Comparison of ENCODE assay signal across 9 cellular contexts in genomic region chr2:84894131-84894586, GRCh38. TPM values are rescaled to one million over a fixed set of nuclear protein-coding genes. Genes with fewer than 3 reads are reported as not detected.
DNase-seq lines count a peak whose midpoint lies in the region; ATAC-seq, FAIRE-seq and TF ChIP-seq lines count a peak whose summit lies in the region.
"Had no signal": no experiment of that assay in that cellular context is flagged by ENCODE, and none has a peak within 500 bp of the region (broad histone marks: within the 10 kb centered on the region; RNA-seq: fewer than 3 reads in every experiment).

No MANE protein-coding gene starts in this region.

- FAIRE-seq in keratinocyte (lab: Jason Lieb, UNC): peak; percentile 67

- intact Hi-C loops in CD8-positive, alpha-beta T cell (cut with DNase I, micrococcal nuclease): loop anchor here in 1 of 2 experiments (1.0 kb wide), 1 partner anchor 10 kb away; no protein-coding TSS in a partner anchor

- H3K79me2 ChIP-seq in keratinocyte (ENCODE audit: control insufficient read depth, insufficient read depth, low read length): no peaks in the 10 kb centered on the region

- no peak for TF ChIP-seq CTCF in CD8-positive, alpha-beta T cell (IDR thresholded peaks at IDR 0.05)
- TF ChIP-seq CTCF in HFFc6 (IDR thresholded peaks at IDR 0.05) (no peak), WERI-Rb-1 (IDR thresholded peaks at IDR 0.05; ENCODE audit: low read depth, low read length) (no peak), keratinocyte (optimal IDR thresholded peaks at IDR 0.05 in 1 of 3, IDR thresholded peaks at IDR 0.05 in 1 of 3, conservative IDR thresholded peaks at IDR 0.05 in 1 of 3; ENCODE audit: extremely low read depth in 1 of 3, insufficient read depth in 2 of 3, low read length in 3 of 3) (no peak)

- ATAC-seq in CD8-positive, alpha-beta T cell: no peak
- no peak for ATAC-seq in HG02840 (IDR thresholded peaks at IDR 0.05; ENCODE audit: low FRiP score, unreplicated experiment)

- H3K9ac ChIP-seq in keratinocyte (ENCODE audit: control insufficient read depth, extremely low read depth, insufficient read depth, low read length): no peak overlapping the region

- no peak for DNase-seq in CD8-positive, alpha-beta T cell
- DNase-seq in HFFc6 (no peak), WERI-Rb-1 (peak; percentile 57), keratinocyte (ENCODE audit: low read depth, low spot score) (no peak), cortex of kidney (lab: John Stamatoyannopoulos, UW) (no peak), AG08396 (ENCODE audit: low spot score) (no peak), HuH-7.5 (ENCODE audit: low spot score) (no peak)
- DNase-seq: left cardiac atrium had no signal

- peak overlapping the region; percentile 44 for H3K4me3 Mint-ChIP-seq in CD8-positive, alpha-beta T cell
- no peak overlapping the region for H3K4me3 Mint-ChIP-seq in HFFc6

- CTCF ChIA-PET in CD8-positive, alpha-beta T cell (lab: Charles Lee): interaction anchor here (0.6 to 2.4 kb wide), 6 partner anchors 11 to 32 kb away, joined by 3 to 20 read pairs (median 4); partner anchors contain the start of gene TRABD2A

- H4K20me1 ChIP-seq in keratinocyte (ENCODE audit: control insufficient read depth, extremely low read depth, insufficient read depth, low read length): no peaks in the 10 kb centered on the region

- no peaks in the 10 kb centered on the region for H3K9me3 ChIP-seq in CD8-positive, alpha-beta T cell (ENCODE audit: low read length)
- no peaks in the 10 kb centered on the region for H3K9me3 ChIP-seq in WERI-Rb-1 (ENCODE audit: severe bottlenecking)
- H3K9me3 ChIP-seq in keratinocyte (ENCODE audit: control insufficient read depth, low read depth, low read length): no peaks in the 10 kb centered on the region

- POLR2A ChIA-PET in CD8-positive, alpha-beta T cell (lab: Charles Lee): interaction anchor here (1.0 to 3.8 kb wide), 4 partner anchors 12 to 17 kb away, joined by 3 to 22 read pairs (median 6); partner anchors contain the start of genes TMSB10 and TRABD2A

- H3K4me3 ChIP-seq in CD8-positive, alpha-beta T cell (ENCODE audit: low read depth, low read length): no peak overlapping the region
- no peak overlapping the region for H3K4me3 ChIP-seq in WERI-Rb-1 (ENCODE audit: low read depth, low read length)
- H3K4me3 ChIP-seq in keratinocyte (ENCODE audit: control insufficient read depth in 2 of 3, extremely low read depth in 1 of 3, insufficient read depth in 2 of 3, low read depth in 1 of 3, low read length in 3 of 3): no peak overlapping the region

- H3K9me1 ChIP-seq in keratinocyte (ENCODE audit: control insufficient read depth, extremely low read depth, insufficient read depth, low read length): no peaks in the 10 kb centered on the region

- H2AFZ ChIP-seq in keratinocyte (ENCODE audit: control insufficient read depth, low read length): peak overlapping the region; percentile 28

- dilution Hi-C loops in keratinocyte (cut with MboI; ENCODE audit: extremely low pct_ligation_motif_present, low sequenced_read_pairs): no loop called here

- H3K36me3 ChIP-seq in CD8-positive, alpha-beta T cell (ENCODE audit: insufficient read depth, low read length): no peaks in the 10 kb centered on the region
- no peaks in the 10 kb centered on the region for H3K36me3 ChIP-seq in WERI-Rb-1
- no peaks in the 10 kb centered on the region for H3K36me3 ChIP-seq in keratinocyte (ENCODE audit: control insufficient read depth in 2 of 2, extremely low read depth in 1 of 2, insufficient read depth in 2 of 2, low read length in 2 of 2)

- peak overlapping the region; percentile 25 for H3K4me2 ChIP-seq in keratinocyte (ENCODE audit: control insufficient read depth, extremely low read depth, insufficient read depth, low read depth, low read length)

- no peaks in the 10 kb centered on the region for H3K27me3 ChIP-seq in CD8-positive, alpha-beta T cell (ENCODE audit: insufficient read depth, low read length)
- H3K27me3 ChIP-seq in WERI-Rb-1 (ENCODE audit: insufficient read depth, low read depth, severe bottlenecking): no peaks in the 10 kb centered on the region
- no peaks in the 10 kb centered on the region for H3K27me3 ChIP-seq in keratinocyte (ENCODE audit: control insufficient read depth, extremely low read depth, insufficient read depth, low read length)

- H3K4me1 ChIP-seq in CD8-positive, alpha-beta T cell (ENCODE audit: insufficient read depth, low read length): peaks cover 55% of the 10 kb centered on the region
- peaks cover 25% of the 10 kb centered on the region for H3K4me1 ChIP-seq in keratinocyte (ENCODE audit: control insufficient read depth, extremely low read depth, insufficient read depth, low read length)

- no peaks in the 10 kb centered on the region for H3K27me3 Mint-ChIP-seq in CD8-positive, alpha-beta T cell (ENCODE audit: low read depth)
- no peaks in the 10 kb centered on the region for H3K27me3 Mint-ChIP-seq in HFFc6 (ENCODE audit: insufficient read depth)

- peaks cover 64% of the 10 kb centered on the region for H3K4me1 Mint-ChIP-seq in CD8-positive, alpha-beta T cell (ENCODE audit: low read depth)
- peaks cover 60% of the 10 kb centered on the region for H3K4me1 Mint-ChIP-seq in HFFc6 (ENCODE audit: low read depth)

- no peaks in the 10 kb centered on the region for H3K9me3 Mint-ChIP-seq in CD8-positive, alpha-beta T cell
- H3K9me3 Mint-ChIP-seq in HFFc6: no peaks in the 10 kb centered on the region

- peak overlapping the region; percentile 95 for H3K27ac Mint-ChIP-seq in CD8-positive, alpha-beta T cell
- H3K27ac Mint-ChIP-seq in HFFc6: peak overlapping the region; percentile 96; the same call in 1 of the 2 replicates

- no peaks in the 10 kb centered on the region for H3K36me3 Mint-ChIP-seq in CD8-positive, alpha-beta T cell
- H3K36me3 Mint-ChIP-seq in HFFc6 (ENCODE audit: low read depth): peaks cover 4% of the 10 kb centered on the region; the same call in 1 of the 2 replicates

- peak overlapping the region; percentile 41 for H3K27ac ChIP-seq in CD8-positive, alpha-beta T cell (ENCODE audit: low read depth, low read length)
- H3K27ac ChIP-seq in WERI-Rb-1 (peak overlapping the region; percentile 70), keratinocyte (ENCODE audit: control insufficient read depth, insufficient read depth, low read length) (no peak overlapping the region)

RNA-seq across cellular contexts. Expression of gene TMSB10, which starts 11.3 kb away (rescaled TPM):
- 1,000 to 10,000 TPM; 1,479 to 1,577 TPM for total RNA-seq in CD8-positive, alpha-beta T cell
- total RNA-seq in HFFc6 (2021; fragmentation: NEBNext Ultra II Directional; extraction: Animal tissue kit (Norgen Biotek cat#: 25700)): 1,000 to 10,000 TPM; 3,909 to 6,151 (median 5,325) TPM
- 1,787 to 7,245 TPM (median 3,595 TPM) in 3 replicates for polyA plus RNA-seq in keratinocyte
- 8,538 TPM for polyA plus RNA-seq in keratinocyte (2011; ENCODE audit: low read depth)
- polyA plus RNA-seq in keratinocyte (2011; cell fraction: cytosol; rRNA removed): 6,963 and 8,951 TPM in 2 replicates
- polyA plus RNA-seq in keratinocyte (2011; cell fraction: nucleus; rRNA removed): 1,538 and 1,768 TPM in 2 replicates
- polyA plus RNA-seq in keratinocyte (2012; ENCODE audit: low replicate concordance): 4,557 and 7,467 TPM in 2 replicates
- polyA minus RNA-seq in keratinocyte: 679 to 919 TPM (median 685 TPM) in 3 replicates
- polyA minus RNA-seq in keratinocyte (2011; cell fraction: cytosol; rRNA and poly(A)+ RNA removed): 925 TPM
- polyA minus RNA-seq in keratinocyte (2011; cell fraction: nucleus; rRNA and poly(A)+ RNA removed): 83.9 and 127 TPM in 2 replicates

RNA-seq across cellular contexts. Expression of gene TRABD2A, which starts 13.3 kb away (rescaled TPM):
- 100 to 1,000 TPM; 138 to 142 TPM for total RNA-seq in CD8-positive, alpha-beta T cell
- total RNA-seq in HFFc6 (2021; fragmentation: NEBNext Ultra II Directional; extraction: Animal tissue kit (Norgen Biotek cat#: 25700)): 10 to 100 TPM; 13.5 to 46.2 (median 41.9) TPM
- 0.44 to 0.86 TPM (median 0.54 TPM) in 3 replicates for polyA plus RNA-seq in keratinocyte
- 0.25 TPM for polyA plus RNA-seq in keratinocyte (2011; ENCODE audit: low read depth)
- polyA plus RNA-seq in keratinocyte (2011; cell fraction: cytosol; rRNA removed): 0.83 and 0.89 TPM in 2 replicates
- 1.0 and 1.1 TPM in 2 replicates for polyA plus RNA-seq in keratinocyte (2011; cell fraction: nucleus; rRNA removed)
- 0.34 and 0.57 TPM in 2 replicates for polyA plus RNA-seq in keratinocyte (2012; ENCODE audit: low replicate concordance)
- polyA minus RNA-seq in keratinocyte: 0.16 to 1.2 TPM in 2 of 3 replicates, not detected in the other
- polyA minus RNA-seq in keratinocyte (2011; cell fraction: cytosol; rRNA and poly(A)+ RNA removed): 2.1 TPM
- 0.42 and 1.8 TPM in 2 replicates for polyA minus RNA-seq in keratinocyte (2011; cell fraction: nucleus; rRNA and poly(A)+ RNA removed)
